Comparison of ENCODE assay signal across 27 cellular contexts in the genomic region with DNA sequence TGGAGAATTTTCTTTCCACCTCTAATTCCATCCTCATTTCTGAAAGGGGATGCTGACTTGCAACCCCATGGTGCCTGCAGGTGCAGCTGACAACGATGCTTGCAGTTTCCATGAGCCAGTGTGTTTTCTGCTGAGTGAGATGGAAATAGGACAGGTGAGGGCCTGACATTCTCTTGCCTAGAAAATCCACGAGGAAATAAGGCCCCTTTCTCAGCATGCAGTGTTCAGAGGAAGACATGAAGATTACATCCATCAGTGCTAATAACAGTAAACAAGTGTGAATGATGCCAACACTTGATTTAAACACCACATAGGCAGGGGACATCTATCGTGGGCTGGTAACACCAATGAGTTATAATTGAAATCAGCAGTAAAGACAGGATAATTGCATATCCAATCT.
"Had no signal": no experiment of that assay in that cellular context is flagged by ENCODE, and none has a peak within 500 bp of the region (broad histone marks: within the 10 kb centered on the region; RNA-seq: fewer than 3 reads in every experiment).

No MANE protein-coding gene starts in this region.

- DNase-seq: activated CD4-positive, alpha-beta memory T cell treated with anti-CD3 and anti-CD28 coated beads for 36 hours; activated CD4-positive, alpha-beta T cell treated with anti-CD3 and anti-CD28 coated beads for 36 hours; activated CD4-positive, alpha-beta T cell treated with anti-CD3 and anti-CD28 coated beads, Interleukin-2, amount 10 ng/mL, durations not matched to agents 24 days and 14 days; activated CD4-positive, CD25-positive, alpha-beta regulatory T cell; activated CD4-positive, CD25-positive, alpha-beta regulatory T cell treated with anti-CD3 and anti-CD28 coated beads, Interleukin-2, amount 50 U/mL, for 72 hours; activated CD8-positive, alpha-beta memory T cell treated with anti-CD3 and anti-CD28 coated beads, Interleukin-2, amount 50 U/mL, for 48 hours; activated gamma-delta T cell; activated naive CD4-positive, alpha-beta T cell; activated naive CD4-positive, alpha-beta T cell treated with anti-CD3 and anti-CD28 coated beads, Interleukin-2, amount 10 ng/mL, durations not matched to agents 7 days and 5 days; activated naive CD8-positive, alpha-beta T cell treated with anti-CD3 and anti-CD28 coated beads, Interleukin-2, amount 10 ng/mL, durations not matched to agents 7 days and 5 days; activated T-cell treated with anti-CD3 and anti-CD28 coated beads for 4 hours; activated T-cell treated with anti-CD3 and anti-CD28 coated beads, Interleukin-2, amount 50 U/mL, for 24 hours; activated T-cell treated with anti-CD3 and anti-CD28 coated beads, Interleukin-2, amount 50 U/mL, for 72 hours; brain microvascular endothelial cell; effector CD4-positive, alpha-beta T cell; effector memory CD8-positive, alpha-beta T cell; erythroblast; gastrocnemius medialis; glutamatergic neuron; heart left ventricle; T-helper 2 cell had no signal

- H3K9me3 ChIP-seq: ascending aorta, esophagus muscularis mucosa, gastrocnemius medialis, heart left ventricle had no signal

- H3K4me3 ChIP-seq: ascending aorta, coronary artery, esophagus muscularis mucosa, gastrocnemius medialis, heart left ventricle had no signal

- H3K4me1 ChIP-seq: ascending aorta, esophagus muscularis mucosa, foreskin keratinocyte, gastrocnemius medialis, heart left ventricle had no signal

- ATAC-seq: activated CD4-positive, alpha-beta T cell treated with anti-CD3 and anti-CD28 coated beads for 36 hours; activated naive CD4-positive, alpha-beta T cell treated with anti-CD3 and anti-CD28 coated beads, Interleukin-2, amount 50 U/mL, for 72 hours; activated T-cell treated with anti-CD3 and anti-CD28 coated beads, Interleukin-2, amount 50 U/mL, for 72 hours; effector memory CD8-positive, alpha-beta T cell; foreskin keratinocyte; gastrocnemius medialis; heart left ventricle had no signal

- H3K27me3 ChIP-seq: ascending aorta, brain microvascular endothelial cell, esophagus muscularis mucosa, foreskin keratinocyte, gastrocnemius medialis, heart left ventricle had no signal

- FAIRE-seq: bronchial epithelial cell had no signal

- H3K27ac ChIP-seq: ascending aorta, brain microvascular endothelial cell, coronary artery, esophagus muscularis mucosa, foreskin keratinocyte, gastrocnemius medialis, heart left ventricle had no signal

- H3K36me3 ChIP-seq: ascending aorta, brain microvascular endothelial cell, esophagus muscularis mucosa, gastrocnemius medialis, heart left ventricle had no signal
